ENCODE assay signal across 12 cellular contexts in the genomic region with DNA sequence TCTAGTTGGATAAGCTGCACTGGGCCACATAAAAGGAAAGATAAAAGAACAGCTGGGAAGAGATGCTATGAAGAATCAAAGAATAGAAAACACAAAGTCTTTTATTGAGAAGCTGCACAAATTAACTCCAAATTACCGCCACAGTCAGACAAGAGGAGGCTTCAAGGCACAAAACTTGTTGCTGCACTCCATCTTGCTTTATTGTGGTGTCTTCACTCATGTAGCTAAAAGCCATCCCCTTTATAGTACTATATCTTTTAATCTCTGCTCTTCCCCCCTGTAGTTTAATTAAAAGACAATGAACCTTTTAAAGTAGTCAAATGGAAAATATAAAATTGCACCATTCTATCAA.
"Had no signal": no experiment of that assay in that cellular context is flagged by ENCODE, and none has a peak within 500 bp of the region (broad histone marks: within the 10 kb centered on the region; RNA-seq: fewer than 3 reads in every experiment).

No MANE protein-coding gene starts in this region.

- H3K27me3 Mint-ChIP-seq: activated naive CD8-positive, alpha-beta T cell treated with anti-CD3 and anti-CD28 coated beads for 36 hours had no signal

- H3K9me3 ChIP-seq: heart right ventricle, testis, vagina had no signal

- H3K27ac Mint-ChIP-seq: activated naive CD8-positive, alpha-beta T cell treated with anti-CD3 and anti-CD28 coated beads for 36 hours; immature natural killer cell; natural killer cell; T-helper 1 cell treated with Interleukin-12 subunit alpha and Interleukin-12 subunit beta and Interleukin-4 antibody, amounts not matched to agents 30 μg/mL and 1 μg/mL, for 36 hours had no signal

- H3K36me3 ChIP-seq: heart right ventricle, vagina had no signal

- DNase-seq: activated CD4-positive, CD25-positive, alpha-beta regulatory T cell; activated CD8-positive, alpha-beta memory T cell treated with anti-CD3 and anti-CD28 coated beads, Interleukin-2, amount 50 U/mL, for 48 hours; activated T-cell treated with anti-CD3 and anti-CD28 coated beads, Interleukin-2, amount 50 U/mL, for 4 hours; natural killer cell had no signal

- H3K27me3 ChIP-seq: heart right ventricle, testis, vagina had no signal

- H3K4me3 Mint-ChIP-seq: activated naive CD8-positive, alpha-beta T cell treated with anti-CD3 and anti-CD28 coated beads for 36 hours; activated T-cell treated with anti-CD3 and anti-CD28 coated beads, Interleukin-2, amount 50 U/mL, for 4 hours; immature natural killer cell; natural killer cell; T-helper 1 cell treated with Interleukin-12 subunit alpha and Interleukin-12 subunit beta and Interleukin-4 antibody, amounts not matched to agents 30 μg/mL and 1 μg/mL, for 36 hours had no signal

- H3K4me1 ChIP-seq: heart right ventricle, testis, vagina had no signal

- H3K4me1 Mint-ChIP-seq: immature natural killer cell, natural killer cell had no signal

- H3K27ac ChIP-seq: coronary artery, heart right ventricle, testis, vagina had no signal

- H3K4me3 ChIP-seq: coronary artery, heart right ventricle, lung, testis, vagina had no signal

- H3K36me3 Mint-ChIP-seq: activated naive CD8-positive, alpha-beta T cell treated with anti-CD3 and anti-CD28 coated beads for 36 hours; immature natural killer cell; natural killer cell had no signal

- H3K9me3 Mint-ChIP-seq: activated naive CD8-positive, alpha-beta T cell treated with anti-CD3 and anti-CD28 coated beads for 36 hours; activated T-cell treated with anti-CD3 and anti-CD28 coated beads, Interleukin-2, amount 50 U/mL, for 4 hours; natural killer cell; T-helper 1 cell treated with Interleukin-12 subunit alpha and Interleukin-12 subunit beta and Interleukin-4 antibody, amounts not matched to agents 30 μg/mL and 1 μg/mL, for 36 hours had no signal
